In genomic region chrX:41010188-41010846, GRCh38 we compare ENCODE assay signal across 1 cellular context.
TF ChIP-seq lines count a peak whose summit lies in the region.

No MANE protein-coding gene starts in this region.

TF ChIP-seq in HepG2, 621 proteins besides CTCF, POLR2A, EP300 and RAD21 (continued from another document):
- TF ChIP-seq, protein P1, sequence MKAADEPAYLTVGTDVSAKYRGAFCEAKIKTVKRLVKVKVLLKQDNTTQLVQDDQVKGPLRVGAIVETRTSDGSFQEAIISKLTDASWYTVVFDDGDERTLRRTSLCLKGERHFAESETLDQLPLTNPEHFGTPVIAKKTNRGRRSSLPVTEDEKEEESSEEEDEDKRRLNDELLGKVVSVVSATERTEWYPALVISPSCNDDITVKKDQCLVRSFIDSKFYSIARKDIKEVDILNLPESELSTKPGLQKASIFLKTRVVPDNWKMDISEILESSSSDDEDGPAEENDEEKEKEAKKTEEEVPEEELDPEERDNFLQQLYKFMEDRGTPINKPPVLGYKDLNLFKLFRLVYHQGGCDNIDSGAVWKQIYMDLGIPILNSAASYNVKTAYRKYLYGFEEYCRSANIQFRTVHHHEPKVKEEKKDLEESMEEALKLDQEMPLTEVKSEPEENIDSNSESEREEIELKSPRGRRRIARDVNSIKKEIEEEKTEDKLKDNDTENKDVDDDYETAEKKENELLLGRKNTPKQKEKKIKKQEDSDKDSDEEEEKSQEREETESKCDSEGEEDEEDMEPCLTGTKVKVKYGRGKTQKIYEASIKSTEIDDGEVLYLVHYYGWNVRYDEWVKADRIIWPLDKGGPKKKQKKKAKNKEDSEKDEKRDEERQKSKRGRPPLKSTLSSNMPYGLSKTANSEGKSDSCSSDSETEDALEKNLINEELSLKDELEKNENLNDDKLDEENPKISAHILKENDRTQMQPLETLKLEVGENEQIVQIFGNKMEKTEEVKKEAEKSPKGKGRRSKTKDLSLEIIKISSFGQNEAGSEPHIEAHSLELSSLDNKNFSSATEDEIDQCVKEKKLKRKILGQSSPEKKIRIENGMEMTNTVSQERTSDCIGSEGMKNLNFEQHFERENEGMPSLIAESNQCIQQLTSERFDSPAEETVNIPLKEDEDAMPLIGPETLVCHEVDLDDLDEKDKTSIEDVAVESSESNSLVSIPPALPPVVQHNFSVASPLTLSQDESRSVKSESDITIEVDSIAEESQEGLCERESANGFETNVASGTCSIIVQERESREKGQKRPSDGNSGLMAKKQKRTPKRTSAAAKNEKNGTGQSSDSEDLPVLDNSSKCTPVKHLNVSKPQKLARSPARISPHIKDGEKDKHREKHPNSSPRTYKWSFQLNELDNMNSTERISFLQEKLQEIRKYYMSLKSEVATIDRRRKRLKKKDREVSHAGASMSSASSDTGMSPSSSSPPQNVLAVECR (CRISPR knock-in tag; IDR thresholded peaks at IDR 0.05; ENCODE audit: borderline replicate concordance), result peak; percentile 17; the same call in 1 of the 2 replicates
- peak; percentile 58 for TF ChIP-seq PATZ1 (CRISPR knock-in tag; IDR thresholded peaks at IDR 0.05)
- no peak for TF ChIP-seq ZNF235 (CRISPR knock-in tag; IDR thresholded peaks at IDR 0.05; ENCODE audit: borderline replicate concordance)
- no peak for TF ChIP-seq CCDC6 (CRISPR knock-in tag; IDR thresholded peaks at IDR 0.05)
- TF ChIP-seq KAT8 (CRISPR knock-in tag; IDR thresholded peaks at IDR 0.05), result peak; percentile 65; the same call in 1 of the 2 replicates
- TF ChIP-seq CREM (IDR thresholded peaks at IDR 0.05), result peak; percentile 48; the same call in 1 of the 2 replicates
- TF ChIP-seq CREM (CRISPR knock-in tag; IDR thresholded peaks at IDR 0.05), result no peak
- TF ChIP-seq ZNF143 (CRISPR knock-in tag; IDR thresholded peaks at IDR 0.05), result peak; percentile 46; the same call in 1 of the 2 replicates
- TF ChIP-seq ZNF331 (CRISPR knock-in tag; IDR thresholded peaks at IDR 0.05), result peak; percentile 35; the same call in 1 of the 2 replicates
- TF ChIP-seq MYC (CRISPR knock-in tag; IDR thresholded peaks at IDR 0.05; ENCODE audit: borderline replicate concordance), result 0 out of 2 replicates have a peak, but pooled peaks have one; percentile 26
- TF ChIP-seq ZNF260 (CRISPR knock-in tag; IDR thresholded peaks at IDR 0.05; ENCODE audit: borderline replicate concordance, low read depth), result no peak
- 0 out of 2 replicates have a peak, but pooled peaks have one; percentile 11 for TF ChIP-seq SP5 (CRISPR knock-in tag; IDR thresholded peaks at IDR 0.05; ENCODE audit: borderline replicate concordance, low read depth)
- TF ChIP-seq, protein P2, sequence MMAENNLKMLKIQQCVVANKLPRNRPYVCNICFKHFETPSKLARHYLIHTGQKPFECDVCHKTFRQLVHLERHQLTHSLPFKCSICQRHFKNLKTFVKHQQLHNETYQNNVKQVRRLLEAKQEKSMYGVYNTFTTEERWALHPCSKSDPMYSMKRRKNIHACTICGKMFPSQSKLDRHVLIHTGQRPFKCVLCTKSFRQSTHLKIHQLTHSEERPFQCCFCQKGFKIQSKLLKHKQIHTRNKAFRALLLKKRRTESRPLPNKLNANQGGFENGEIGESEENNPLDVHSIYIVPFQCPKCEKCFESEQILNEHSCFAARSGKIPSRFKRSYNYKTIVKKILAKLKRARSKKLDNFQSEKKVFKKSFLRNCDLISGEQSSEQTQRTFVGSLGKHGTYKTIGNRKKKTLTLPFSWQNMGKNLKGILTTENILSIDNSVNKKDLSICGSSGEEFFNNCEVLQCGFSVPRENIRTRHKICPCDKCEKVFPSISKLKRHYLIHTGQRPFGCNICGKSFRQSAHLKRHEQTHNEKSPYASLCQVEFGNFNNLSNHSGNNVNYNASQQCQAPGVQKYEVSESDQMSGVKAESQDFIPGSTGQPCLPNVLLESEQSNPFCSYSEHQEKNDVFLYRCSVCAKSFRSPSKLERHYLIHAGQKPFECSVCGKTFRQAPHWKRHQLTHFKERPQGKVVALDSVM (CRISPR knock-in tag; IDR thresholded peaks at IDR 0.05), result peak; percentile 11; the same call in 1 of the 2 replicates
- 0 out of 2 replicates have a peak, but pooled peaks have one; percentile 40 for TF ChIP-seq DR1 (CRISPR knock-in tag; IDR thresholded peaks at IDR 0.05)
- no peak for TF ChIP-seq KDM6A (CRISPR knock-in tag; IDR thresholded peaks at IDR 0.05; ENCODE audit: low read depth)
- 0 out of 2 replicates have a peak, but pooled peaks have one; percentile 48 for TF ChIP-seq SALL2 (CRISPR knock-in tag; IDR thresholded peaks at IDR 0.05)
- no peak for TF ChIP-seq ZNF660 (CRISPR knock-in tag; IDR thresholded peaks at IDR 0.05; ENCODE audit: borderline replicate concordance, low read depth)
- TF ChIP-seq, protein P3, sequence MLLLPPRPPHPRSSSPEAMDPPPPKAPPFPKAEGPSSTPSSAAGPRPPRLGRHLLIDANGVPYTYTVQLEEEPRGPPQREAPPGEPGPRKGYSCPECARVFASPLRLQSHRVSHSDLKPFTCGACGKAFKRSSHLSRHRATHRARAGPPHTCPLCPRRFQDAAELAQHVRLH (CRISPR knock-in tag; IDR thresholded peaks at IDR 0.05; ENCODE audit: borderline replicate concordance, low read depth), result peak; percentile 49; the same call in 1 of the 2 replicates
- no peak for TF ChIP-seq ZNF720 (CRISPR knock-in tag; IDR thresholded peaks at IDR 0.05)
- no peak for TF ChIP-seq GPN1 (CRISPR knock-in tag; IDR thresholded peaks at IDR 0.05; ENCODE audit: borderline replicate concordance)
- no peak for TF ChIP-seq CCAR2 (optimal IDR thresholded peaks at IDR 0.05; ENCODE audit: low read depth, low read length)
- TF ChIP-seq PITX1 (CRISPR knock-in tag; IDR thresholded peaks at IDR 0.05), result peak; percentile 15; the same call in 1 of the 2 replicates
- TF ChIP-seq XBP1 (CRISPR knock-in tag; IDR thresholded peaks at IDR 0.05), result no peak
- TF ChIP-seq RERE (CRISPR knock-in tag; IDR thresholded peaks at IDR 0.05; ENCODE audit: low read depth), result no peak
- TF ChIP-seq POLR2AphosphoS5 (IDR thresholded peaks at IDR 0.05; ENCODE audit: low read depth, low read length), result peak; percentile 47; the same call in 1 of the 2 replicates
- TF ChIP-seq TFDP1 (CRISPR knock-in tag; IDR thresholded peaks at IDR 0.05; ENCODE audit: borderline replicate concordance), result no peak
- no peak for TF ChIP-seq POLR2AphosphoS2 (IDR thresholded peaks at IDR 0.05; ENCODE audit: low read depth, low read length)
